Comparison of ENCODE assay signal across 33 cellular contexts in genomic region chr11:131457163-131457562, GRCh38.
"Had no signal": no experiment of that assay in that cellular context is flagged by ENCODE, and none has a peak within 500 bp of the region (broad histone marks: within the 10 kb centered on the region; RNA-seq: fewer than 3 reads in every experiment).

No MANE protein-coding gene starts in this region.

- H3K4me1 ChIP-seq: adrenal gland, breast epithelium had no signal

- H3K4me1 Mint-ChIP-seq: activated CD4-positive, alpha-beta T cell treated with anti-CD3 and anti-CD28 coated beads for 36 hours; activated naive CD8-positive, alpha-beta T cell treated with anti-CD3 and anti-CD28 coated beads for 36 hours; T-cell; T-helper 17 cell had no signal

- H3K27me3 Mint-ChIP-seq: activated CD4-positive, alpha-beta memory T cell treated with anti-CD3 and anti-CD28 coated beads for 36 hours; activated naive CD8-positive, alpha-beta T cell treated with anti-CD3 and anti-CD28 coated beads for 36 hours; T-helper 17 cell had no signal

- H3K9me3 Mint-ChIP-seq: activated CD4-positive, alpha-beta memory T cell treated with anti-CD3 and anti-CD28 coated beads for 36 hours; activated CD8-positive, alpha-beta T cell treated with anti-CD3 and anti-CD28 coated beads for 36 hours; activated T-cell treated with anti-CD3 and anti-CD28 coated beads, Interleukin-2, amount 50 U/mL, for 4 hours; activated T-helper 2 cell treated with anti-CD3 and anti-CD28 coated beads, Interferon-gamma antibody, Interleukin-2, Interleukin-4, amounts not matched to agents 10 μg/mL and 5 μg/mL and 100 μg/mL, durations not matched to agents 14 hours and 24 hours and 36 hours had no signal

- DNase-seq: activated CD4-positive, alpha-beta memory T cell treated with anti-CD3 and anti-CD28 coated beads for 36 hours; activated CD4-positive, alpha-beta T cell treated with anti-CD3 and anti-CD28 coated beads for 1 hour; activated CD4-positive, alpha-beta T cell treated with anti-CD3 and anti-CD28 coated beads for 36 hours; activated CD4-positive, alpha-beta T cell treated with anti-CD3 and anti-CD28 coated beads for 48 hours; activated CD4-positive, alpha-beta T cell treated with anti-CD3 and anti-CD28 coated beads, Interleukin-2, amount 50 U/mL, for 1 hour; activated CD4-positive, alpha-beta T cell treated with anti-CD3 and anti-CD28 coated beads, Interleukin-2, amount 50 U/mL, for 4 hours; activated CD4-positive, CD25-positive, alpha-beta regulatory T cell; activated CD8-positive, alpha-beta memory T cell treated with anti-CD3 and anti-CD28 coated beads, Interleukin-2, amount 50 U/mL, for 4 hours; activated CD8-positive, alpha-beta T cell treated with anti-CD3 and anti-CD28 coated beads for 36 hours; activated effector memory CD4-positive, alpha-beta T cell treated with Interleukin-2 at 50 U/mL for 16 hours; activated gamma-delta T cell treated with Interleukin-2 at 50 U/mL for 16 hours; activated naive CD4-positive, alpha-beta T cell; activated naive CD4-positive, alpha-beta T cell treated with anti-CD3 and anti-CD28 coated beads for 36 hours; activated naive CD4-positive, alpha-beta T cell treated with anti-CD3 and anti-CD28 coated beads, Interleukin-2, amount 50 U/mL, for 16 hours; activated naive CD8-positive, alpha-beta T cell treated with anti-CD3 and anti-CD28 coated beads for 36 hours; activated T-cell treated with anti-CD3 and anti-CD28 coated beads for 4 hours; activated T-cell treated with anti-CD3 and anti-CD28 coated beads, Interleukin-2, amount 50 U/mL, for 1 hour; activated T-cell treated with anti-CD3 and anti-CD28 coated beads, Interleukin-2, amount 50 U/mL, for 4 hours; activated T-cell treated with anti-CD3 and anti-CD28 coated beads, Interleukin-2, amount 50 U/mL, for 72 hours; adrenal gland; amniotic stem cell; aorta; body of pancreas; brain microvascular endothelial cell; central memory CD4-positive, alpha-beta T cell; T-cell; T-helper 17 cell; T1000 had no signal

- H3K9me3 ChIP-seq: adrenal gland, body of pancreas, breast epithelium had no signal

- H3K36me3 ChIP-seq: adrenal gland, brain microvascular endothelial cell, breast epithelium had no signal

- H3K27ac ChIP-seq: adrenal gland, body of pancreas, brain microvascular endothelial cell, breast epithelium, VCaP had no signal

- H3K4me3 Mint-ChIP-seq: activated CD4-positive, alpha-beta memory T cell treated with anti-CD3 and anti-CD28 coated beads for 36 hours; activated CD4-positive, alpha-beta T cell treated with anti-CD3 and anti-CD28 coated beads for 36 hours; activated CD8-positive, alpha-beta T cell treated with anti-CD3 and anti-CD28 coated beads for 36 hours; activated naive CD4-positive, alpha-beta T cell treated with anti-CD3 and anti-CD28 coated beads for 36 hours; activated naive CD8-positive, alpha-beta T cell treated with anti-CD3 and anti-CD28 coated beads for 36 hours; activated T-cell treated with anti-CD3 and anti-CD28 coated beads, Interleukin-2, amount 50 U/mL, for 4 hours; activated T-cell treated with anti-CD3 and anti-CD28 coated beads, Interleukin-2, amount 50 U/mL, for 72 hours; T-cell; T-helper 17 cell had no signal

- H3K36me3 Mint-ChIP-seq: activated CD4-positive, alpha-beta memory T cell treated with anti-CD3 and anti-CD28 coated beads for 36 hours; activated naive CD8-positive, alpha-beta T cell treated with anti-CD3 and anti-CD28 coated beads for 36 hours; T-cell had no signal

- H3K4me3 ChIP-seq: adrenal gland, body of pancreas, breast epithelium had no signal

- H3K27ac Mint-ChIP-seq: activated CD4-positive, alpha-beta memory T cell treated with anti-CD3 and anti-CD28 coated beads for 36 hours; activated CD4-positive, alpha-beta T cell treated with anti-CD3 and anti-CD28 coated beads for 36 hours; activated CD8-positive, alpha-beta T cell treated with anti-CD3 and anti-CD28 coated beads for 36 hours; activated naive CD4-positive, alpha-beta T cell treated with anti-CD3 and anti-CD28 coated beads for 36 hours; activated naive CD4-positive, alpha-beta T cell treated with anti-CD3 and anti-CD28 coated beads, Interleukin-2, amount 50 U/mL, for 72 hours; activated naive CD8-positive, alpha-beta T cell treated with anti-CD3 and anti-CD28 coated beads for 36 hours; activated T-cell treated with anti-CD3 and anti-CD28 coated beads, Interleukin-2, amount 50 U/mL, for 72 hours; activated T-helper 2 cell treated with anti-CD3 and anti-CD28 coated beads, Interferon-gamma antibody, Interleukin-2, Interleukin-4, amounts not matched to agents 10 μg/mL and 5 μg/mL and 100 μg/mL, durations not matched to agents 14 hours and 24 hours and 36 hours; T-cell; T-helper 17 cell had no signal

- H3K27me3 ChIP-seq: adrenal gland, body of pancreas, brain microvascular endothelial cell, breast epithelium had no signal

- ATAC-seq: activated CD4-positive, alpha-beta T cell treated with anti-CD3 and anti-CD28 coated beads for 36 hours; activated CD4-positive, CD25-positive, alpha-beta regulatory T cell treated with anti-CD3 and anti-CD28 coated beads, Interleukin-2, amount 50 U/mL, for 24 hours; activated CD8-positive, alpha-beta T cell treated with anti-CD3 and anti-CD28 coated beads for 36 hours; activated naive CD4-positive, alpha-beta T cell treated with anti-CD3 and anti-CD28 coated beads, Interleukin-2, amount 50 U/mL, for 72 hours; activated T-cell treated with anti-CD3 and anti-CD28 coated beads, Interleukin-2, amount 50 U/mL, for 4 hours; activated T-cell treated with anti-CD3 and anti-CD28 coated beads, Interleukin-2, amount 50 U/mL, for 72 hours; body of pancreas; T-cell; T-helper 17 cell had no signal
